ENCODE assay signal across 16 cellular contexts in genomic region chr1:225871374-225872074, GRCh38. TPM values are rescaled to one million over a fixed set of nuclear protein-coding genes. Genes with fewer than 3 reads are reported as not detected.
DNase-seq lines count a peak whose midpoint lies in the region; ATAC-seq, FAIRE-seq and TF ChIP-seq lines count a peak whose summit lies in the region.
"Had no signal": no experiment of that assay in that cellular context is flagged by ENCODE, and none has a peak within 500 bp of the region (broad histone marks: within the 10 kb centered on the region; RNA-seq: fewer than 3 reads in every experiment).

No MANE protein-coding gene starts in this region.

- no peak overlapping the region for H3K56ac ChIP-seq in H9 (ENCODE audit: insufficient read length, low read depth, low read length)

- no peak overlapping the region for H3K18ac ChIP-seq in H9 (ENCODE audit: insufficient read length, low read depth, low read length)

- no peak overlapping the region for H2BK20ac ChIP-seq in H9 (ENCODE audit: low read depth, low read length, poor library complexity, severe bottlenecking)

- peak overlapping the region; percentile 66 to 93 (median 78); a peak in 5 of 7 replicates for H3K27ac Mint-ChIP-seq in H9

- H3K23me2 ChIP-seq in H9 (ENCODE audit: insufficient read length, low read depth, low read length, poor library complexity, severe bottlenecking) = no peaks in the 10 kb centered on the region

- no peak for TF ChIP-seq EP300 in A549 (IDR thresholded peaks at IDR 0.05)

- H3K4me3 Mint-ChIP-seq in H9 = no peak overlapping the region

- H3K14ac ChIP-seq in H9 (ENCODE audit: insufficient read depth, low read length) = no peak overlapping the region

- no peak overlapping the region for H4K8ac ChIP-seq in H9 (replicated peaks; ENCODE audit: insufficient read length, low read depth, low read length)

- no peak overlapping the region for H3K9ac ChIP-seq in H9 (ENCODE audit: extremely low read depth, insufficient read length, low read length)

- TF ChIP-seq CTCF in A549 (IDR thresholded peaks at IDR 0.05) (no peak), H9 (conservative IDR thresholded peaks at IDR 0.05) (no peak), dorsolateral prefrontal cortex (IDR thresholded peaks at IDR 0.05 in 54 of 56, conservative IDR thresholded peaks at IDR 0.05 in 2 of 56; ENCODE audit: low read depth in 1 of 56, partially characterized antibody in 56 of 56) (no peak), D721Med (IDR thresholded peaks at IDR 0.05; ENCODE audit: insufficient read depth, missing control alignments) (no peak)

- TF ChIP-seq POLR2A in A549 (IDR thresholded peaks at IDR 0.05; ENCODE audit: low read length) = no peak

- peaks cover 19 to 23% of the 10 kb centered on the region in 2 experiments for H3K4me1 Mint-ChIP-seq in H9

- H3K4me1 ChIP-seq in A549 = peaks cover 29% of the 10 kb centered on the region
- H3K4me1 ChIP-seq in H9 (ENCODE audit: insufficient read depth, low read length) = no peaks in the 10 kb centered on the region; the same call in 1 of the 2 replicates

- no peak overlapping the region for H3K4ac ChIP-seq in H9 (ENCODE audit: low read depth, low read length)

- H2BK12ac ChIP-seq in H9 (ENCODE audit: insufficient read length, low read depth, low read length) = no peak overlapping the region

- no peaks in the 10 kb centered on the region for H4K20me1 ChIP-seq in H9 (ENCODE audit: control insufficient read depth, insufficient read depth, insufficient read length)

- peaks cover 45 to 88% (median 49%) of the 10 kb centered on the region in 3 experiments; a peak in 6 of 7 replicates for H3K36me3 Mint-ChIP-seq in H9 (ENCODE audit: insufficient read depth in 1 of 3, low read depth in 3 of 3)

- H3K27ac ChIP-seq in A549 = peak overlapping the region in 1 of 2 experiments; percentile 30; a peak in 3 of 6 replicates
- H3K27ac ChIP-seq in H9 (ENCODE audit: insufficient read length, low read depth, low read length) = no peak overlapping the region
- peak overlapping the region in 51 of 59 donors; percentile 12 to 100 (median 57) for H3K27ac ChIP-seq in dorsolateral prefrontal cortex
- H3K27ac ChIP-seq: ovary had no signal

- no peak overlapping the region for H3T11ph ChIP-seq in H9 (ENCODE audit: low read length)

- H3K79me1 ChIP-seq in H9 (ENCODE audit: insufficient read depth, low read depth, low read length, poor library complexity, severe bottlenecking) = no peaks in the 10 kb centered on the region

- POLR2A ChIA-PET in A549 (lab: Yijun Ruan, JAX) = interaction anchor here (0.9 to 1.9 kb wide), 4 partner anchors 11 to 191 kb away, joined by 3 to 14 read pairs (median 4); partner anchors contain the start of genes H3-3A, PYCR2 and TMEM63A

- WGBS in A549 (ENCODE audit: missing lambda C conversion rate) = 23% methylated on average over 10 of the region's 11 CpGs
- no CpG with 5 or more reads among the region's 11 CpGs for WGBS in H9 (ENCODE audit: extremely low coverage, insufficient read length, low lambda C conversion rate)

- no peak for TF ChIP-seq RAD21 in A549 (conservative IDR thresholded peaks at IDR 0.05 in 1 of 2, IDR thresholded peaks at IDR 0.05 in 1 of 2)

- no peaks in the 10 kb centered on the region for H3K27me3 Mint-ChIP-seq in H9 (ENCODE audit: low read depth)

- no peak overlapping the region for H2AFZ ChIP-seq in H9 (ENCODE audit: low read length)

- ATAC-seq in A549 = peak; percentile 79 to 86
- ATAC-seq: left colon had no signal

- H3K27me3 ChIP-seq in H9 (ENCODE audit: insufficient read depth, low read length) = no peaks in the 10 kb centered on the region
- no peaks in the 10 kb centered on the region for H3K27me3 ChIP-seq in dorsolateral prefrontal cortex
- H3K27me3 ChIP-seq: ovary had no signal

- no peaks in the 10 kb centered on the region for H3K9me3 Mint-ChIP-seq in H9

- peak overlapping the region; percentile 57 for H3K4me2 ChIP-seq in A549
- no peak overlapping the region for H3K4me2 ChIP-seq in H9 (ENCODE audit: insufficient read depth, insufficient read length, low read length)

- intact Hi-C loops in dorsolateral prefrontal cortex (cut with DNase I) = no loop called here

- peak; percentile 73 for FAIRE-seq in A549 (lab: Jason Lieb, UNC)
- no peak for FAIRE-seq in D721Med (lab: Jason Lieb, UNC)
- FAIRE-seq: TTC549 had no signal

- H2AK5ac ChIP-seq in H9 (ENCODE audit: insufficient read length, low read length) = no peak overlapping the region

- H3K23ac ChIP-seq in H9 (ENCODE audit: insufficient read length, low read depth, low read length) = no peak overlapping the region

- H2BK5ac ChIP-seq in H9 (ENCODE audit: insufficient read length, low read length) = no peak overlapping the region

- no peak overlapping the region for H2BK15ac ChIP-seq in H9 (ENCODE audit: low read depth, low read length)

- no peak overlapping the region for H4K91ac ChIP-seq in H9 (ENCODE audit: insufficient read length, low read depth, low read length)

- H3K79me2 ChIP-seq in H9 (ENCODE audit: insufficient read depth, low read length) = no peaks in the 10 kb centered on the region

- CTCF ChIA-PET in A549 (lab: Yijun Ruan, JAX) = interaction anchor here (0.6 to 2.4 kb wide), 13 partner anchors 11 to 396 kb away, joined by 3 to 15 read pairs (median 3); partner anchors contain the start of genes SRP9 and TMEM63A

- no peaks in the 10 kb centered on the region for H3K9me3 ChIP-seq in A549
- no peaks in the 10 kb centered on the region for H3K9me3 ChIP-seq in H9 (ENCODE audit: control insufficient read depth, low read depth, low read length)
- H3K9me3 ChIP-seq: ovary had no signal

- no peak overlapping the region for H4K5ac ChIP-seq in H9 (ENCODE audit: insufficient read length, low read depth, low read length)

- H3K4me3 ChIP-seq in A549 (no peak overlapping the region), dorsolateral prefrontal cortex (peak overlapping the region in 2 of 59 donors; percentile 24 to 28)
- H3K4me3 ChIP-seq: ovary had no signal

- no peak overlapping the region for H2BK120ac ChIP-seq in H9 (ENCODE audit: low read depth, low read length, poor library complexity, severe bottlenecking)

- DNase-seq in A549 (ENCODE audit: low read depth in 1 of 2, low spot score in 1 of 2) (peak; percentile 60 to 66), H9 (no peak), NCI-H774 (lab: John Stamatoyannopoulos, UW) (peak; percentile 94), dorsolateral prefrontal cortex (no peak), DMS114 treated with DMSO at 0.1 percent for 48 hours (lab: John Stamatoyannopoulos, UW; ENCODE audit: unreplicated experiment) (no peak), NCI-H526 (lab: John Stamatoyannopoulos, UW) (no peak), D721Med (ENCODE audit: insufficient read length, low spot score) (no peak)
- DNase-seq in effector CD4-positive, alpha-beta T cell = no peak
- DNase-seq: activated T-cell treated with anti-CD3 and anti-CD28 coated beads, Interleukin-2, amount 50 U/mL, for 1 hour; left colon; MM.1S; ovary; stimulated activated CD4-positive, alpha-beta T cell treated with anti-CD3 and anti-CD28 coated beads, Interleukin-2, amount 100 ng/mL, for 48 hours had no signal

TF ChIP-seq in A549, 52 proteins besides CTCF, POLR2A, EP300 and RAD21 (continues in another document):
- peak; percentile 54; the same call in 1 of the 2 replicates for TF ChIP-seq GATA3 (IDR thresholded peaks at IDR 0.05; ENCODE audit: borderline replicate concordance)
- peak; percentile 50; the same call in 1 of the 2 replicates for TF ChIP-seq MAX (IDR thresholded peaks at IDR 0.05)
- no peak for TF ChIP-seq RFX5 (IDR thresholded peaks at IDR 0.05)
- peak; percentile 52; the same call in 1 of the 2 replicates for TF ChIP-seq JUNB (IDR thresholded peaks at IDR 0.05)
- no peak for TF ChIP-seq POLR2AphosphoS2 (conservative IDR thresholded peaks at IDR 0.05; ENCODE audit: low read length)
- TF ChIP-seq MAFK (IDR thresholded peaks at IDR 0.05; ENCODE audit: partially characterized antibody) = no peak
- no peak for TF ChIP-seq FOSL2 (IDR thresholded peaks at IDR 0.05)
- TF ChIP-seq FOSL2 (CRISPR knock-in tag; IDR thresholded peaks at IDR 0.05) = peak; percentile 46; the same call in 1 of the 2 replicates
- TF ChIP-seq CEBPB (IDR thresholded peaks at IDR 0.05) = no peak
- TF ChIP-seq HES2 (IDR thresholded peaks at IDR 0.05) = no peak
- no peak for TF ChIP-seq NFE2L2 (conservative IDR thresholded peaks at IDR 0.05; ENCODE audit: low read length)
- no peak for TF ChIP-seq HOXB5 (CRISPR knock-in tag; IDR thresholded peaks at IDR 0.05)

RNA-seq across cellular contexts. Expression of gene TMEM63A, which starts 10.7 kb away (rescaled TPM):
- polyA plus RNA-seq in A549 (2011; rRNA removed) (9.5 and 12.4 TPM in 2 replicates), A549 (2017; fragmentation: RNase III; extraction: RNeasy Plus Mini Kit Qiagen cat#74134 plus additional on column Dnase treatment) (6.9 to 7.5 TPM (median 7.4 TPM) in 3 replicates)
- 6.0 and 7.3 TPM in 2 replicates for polyA plus RNA-seq in A549 (2012; cell fraction: cytosol; rRNA removed)
- polyA plus RNA-seq in A549 (2012; cell fraction: nucleus; rRNA removed) = 45.6 and 50.6 TPM in 2 replicates
- 16.4 and 25.5 TPM in 2 replicates for polyA minus RNA-seq in A549 (2011; rRNA and poly(A)+ RNA removed)
- total RNA-seq in H9 (2021) (75.7 and 80.7 TPM in 2 replicates), dorsolateral prefrontal cortex (100 to 1,000 TPM in 94 of 120 experiments, 10 to 100 TPM in 26; 47.1 to 833 (median 180) TPM)

RNA-seq across cellular contexts. Expression of gene LEFTY1, which starts 17.4 kb away (rescaled TPM):
- polyA plus RNA-seq in A549 (2011; rRNA removed) = 0.93 and 1.00 TPM in 2 replicates
- polyA plus RNA-seq in A549 (2012; cell fraction: cytosol; rRNA removed) = 0.30 and 0.34 TPM in 2 replicates
- 0.61 and 0.64 TPM in 2 replicates for polyA plus RNA-seq in A549 (2012; cell fraction: nucleus; rRNA removed)
- 0.10 to 0.32 TPM (median 0.24 TPM) in 3 replicates for polyA plus RNA-seq in A549 (2017; fragmentation: RNase III; extraction: RNeasy Plus Mini Kit Qiagen cat#74134 plus additional on column Dnase treatment)
- polyA minus RNA-seq in A549 (2011; rRNA and poly(A)+ RNA removed) = 0.29 TPM in 1 of 2 replicates, not detected in the other
- total RNA-seq in H9 (2021) = 102 and 107 TPM in 2 replicates
- 1 to 10 TPM in 119 of 120 experiments, under 1 TPM in 1; 0.84 to 8.3 (median 3.3) TPM for total RNA-seq in dorsolateral prefrontal cortex
- total RNA-seq: cerebellum, fibroblast of villous mesenchyme had no signal

RNA-seq across cellular contexts. Expression of gene PYCR2, which starts 52.5 kb away (rescaled TPM):
- 45.4 and 45.8 TPM in 2 replicates for polyA plus RNA-seq in A549 (2011; rRNA removed)
- 74.5 and 87.9 TPM in 2 replicates for polyA plus RNA-seq in A549 (2012; cell fraction: cytosol; rRNA removed)
- 120 and 161 TPM in 2 replicates for polyA plus RNA-seq in A549 (2012; cell fraction: nucleus; rRNA removed)
- 48.1 to 56.3 TPM (median 50.5 TPM) in 3 replicates for polyA plus RNA-seq in A549 (2017; fragmentation: RNase III; extraction: RNeasy Plus Mini Kit Qiagen cat#74134 plus additional on column Dnase treatment)
- polyA minus RNA-seq in A549 (2011; rRNA and poly(A)+ RNA removed) = 48.0 and 55.9 TPM in 2 replicates
- total RNA-seq in H9 (2021) = 104 TPM in 2 replicates
- total RNA-seq in dorsolateral prefrontal cortex = 100 to 1,000 TPM in 2 of 120 experiments, 10 to 100 TPM in 118; 44.8 to 116 (median 65.6) TPM

Comparison
In these comparisons a context has a peak if more than half of its experiments do, and no peak if none do; other contexts are left out.
1. DNase-seq: peak in A549 (2 of 2) and NCI-H774 (single experiment); none in H9 (single experiment), dorsolateral prefrontal cortex (0 of 10), DMS114 treated with DMSO at 0.1 percent for 48 hours (single experiment), NCI-H526 (0 of 2), D721Med (single experiment) and effector CD4-positive, alpha-beta T cell (single experiment).
2. RNA of gene LEFTY1, which starts 17.4 kb away (total RNA-seq): 102 to 107 TPM in H9; 0.84 to 8.3 TPM in dorsolateral prefrontal cortex; every median in the first group is over 10 times any median in the second.